ENCODE assay signal across 28 cellular contexts in the genomic region with DNA sequence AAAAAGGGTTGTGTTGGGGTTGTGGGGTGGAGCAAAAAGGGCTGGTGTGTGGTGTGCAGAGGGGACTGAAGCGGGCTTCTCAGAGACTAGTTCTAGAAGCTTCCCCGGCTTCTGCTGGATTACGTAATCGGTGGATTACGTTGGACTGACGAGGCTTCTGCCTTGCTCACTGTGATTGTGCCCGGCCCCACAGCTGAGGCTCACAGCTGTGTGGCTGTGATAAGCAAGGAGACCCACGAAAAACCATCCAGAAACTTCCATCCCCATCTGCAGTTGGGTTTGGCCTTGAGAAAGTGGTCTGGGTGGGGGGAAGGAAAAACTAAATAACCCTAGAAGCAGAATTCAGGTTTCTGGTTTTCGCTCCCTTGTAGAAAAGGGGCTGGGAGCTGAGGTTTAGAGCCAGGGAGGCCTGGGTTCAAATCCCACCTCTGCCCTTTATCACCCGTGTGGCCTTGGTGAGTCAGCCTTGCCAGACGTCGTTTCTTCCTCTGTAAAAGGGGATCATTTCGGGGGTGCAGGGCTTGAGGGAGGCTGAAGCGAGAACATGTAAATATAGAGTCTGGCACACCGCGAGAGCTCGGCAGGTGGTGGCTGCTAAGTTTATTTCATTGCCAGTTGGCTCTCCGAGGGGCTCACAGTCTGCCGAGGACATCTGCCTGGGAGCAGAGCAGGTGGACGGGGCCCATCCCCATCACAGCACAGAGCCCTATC.
DNase-seq lines count a peak whose midpoint lies in the region; ATAC-seq and TF ChIP-seq lines count a peak whose summit lies in the region.
"Had no signal": no experiment of that assay in that cellular context is flagged by ENCODE, and none has a peak within 500 bp of the region (broad histone marks: within the 10 kb centered on the region; RNA-seq: fewer than 3 reads in every experiment).

No MANE protein-coding gene starts in this region.

- H2AFZ ChIP-seq in MM.1S (ENCODE audit: low read length), result no peak overlapping the region
- H2AFZ ChIP-seq: PC-9 had no signal

- H4K20me1 ChIP-seq in MM.1S (ENCODE audit: insufficient read depth, low read length), result no peaks in the 10 kb centered on the region

- no peaks in the 10 kb centered on the region for H3F3A ChIP-seq in MM.1S (ENCODE audit: insufficient read depth, low read length)

- no peaks in the 10 kb centered on the region for H3K9me3 ChIP-seq in MM.1S (replicated peaks; ENCODE audit: insufficient read depth, low read length)
- H3K9me3 ChIP-seq: SJCRH30, tibial artery had no signal

- no peak overlapping the region for H3K4me2 ChIP-seq in MM.1S (ENCODE audit: low read depth, low read length)
- H3K4me2 ChIP-seq: PC-9 had no signal

- no peak overlapping the region for H3K9ac ChIP-seq in MM.1S (ENCODE audit: low read length)

- no peaks in the 10 kb centered on the region for H3K36me3 ChIP-seq in MM.1S (replicated peaks; ENCODE audit: insufficient read depth, low read length)
- H3K36me3 ChIP-seq: SJCRH30, tibial artery had no signal

- H3K4me1 ChIP-seq in MM.1S (ENCODE audit: low read length), result no peaks in the 10 kb centered on the region
- H3K4me1 ChIP-seq: SJCRH30, tibial artery had no signal

- TF ChIP-seq CTCF in MM.1S (IDR thresholded peaks at IDR 0.05; ENCODE audit: low read length), result no peak

- DNase-seq in NCI-H446 (lab: John Stamatoyannopoulos, UW) (peak; percentile 31 to 62), NCI-H446 treated with DMSO at 0.1 percent for 48 hours (lab: John Stamatoyannopoulos, UW) (no peak), NCI-H69 (lab: John Stamatoyannopoulos, UW) (peak; percentile 11), erythroblast (lab: John Stamatoyannopoulos, UW) (peak; percentile 19 to 65), retina (peak; percentile 44), MM.1S (no peak), NCI-H345 (lab: John Stamatoyannopoulos, UW) (no peak)
- DNase-seq: activated CD4-positive, alpha-beta T cell treated with anti-CD3 and anti-CD28 coated beads, Interleukin-2, amount 10 ng/mL, durations not matched to agents 7 days and 5 days; AML-193; CD8-positive, alpha-beta T cell; cerebellar nuclear complex; DMS79; kidney glomerular epithelial cell; NCI-H1105; NCI-H2081; NCI-H748 treated with DMSO at 0.1 percent for 48 hours; occipital lobe; PC-9; SJCRH30; stimulated activated CD4-positive, alpha-beta T cell treated with anti-CD3 and anti-CD28 coated beads, Interleukin-4, amount 100 ng/mL, for 24 hours; stimulated activated naive CD8-positive, alpha-beta T cell treated with anti-CD3 and anti-CD28 coated beads, Interleukin-15, Interleukin-2, amounts not matched to agents 100 U/mL and 50 U/mL, for 24 hours; tibial artery had no signal

- no peaks in the 10 kb centered on the region for H3K79me2 ChIP-seq in MM.1S (ENCODE audit: low read length)

- H3K27me3 ChIP-seq in MM.1S (replicated peaks; ENCODE audit: insufficient read depth, low read length), result peaks cover 98% of the 10 kb centered on the region

- ATAC-seq in HG02938 (IDR thresholded peaks at IDR 0.05; ENCODE audit: unreplicated experiment), result no peak
- ATAC-seq: activated naive CD4-positive, alpha-beta T cell treated with anti-CD3 and anti-CD28 coated beads, Interleukin-2, amount 50 U/mL, for 72 hours; activated T-helper 17 cell treated with anti-CD3 and anti-CD28 coated beads, Interleukin-2, amount 50 U/mL, for 72 hours; CD8-positive, alpha-beta T cell; esophagus mucosa; GM12878; stimulated activated naive CD8-positive, alpha-beta T cell treated with anti-CD3 and anti-CD28 coated beads, Interleukin-15, Interleukin-2, amounts not matched to agents 100 U/mL and 50 U/mL, for 24 hours had no signal

- H3K27ac ChIP-seq in MM.1S (ENCODE audit: low read length), result no peak overlapping the region
- H3K27ac ChIP-seq: PC-9, SJCRH30, tibial artery had no signal

- H3K4me3 ChIP-seq in MM.1S (ENCODE audit: low read length), result no peak overlapping the region
- H3K4me3 ChIP-seq: GM12878, lung, PC-9, SJCRH30, tibial artery had no signal

- no peak for TF ChIP-seq POLR2A in erythroblast (IDR thresholded peaks at IDR 0.05; ENCODE audit: low read length)

- H3K9me2 ChIP-seq in MM.1S (replicated peaks; ENCODE audit: insufficient read depth, low read length), result no peaks in the 10 kb centered on the region

Comparison
In these comparisons a context has a peak if more than half of its experiments do, and no peak if none do; other contexts are left out.
1. DNase-seq: peak in NCI-H446 (2 of 2), NCI-H69 (single experiment), erythroblast (2 of 2) and retina (single experiment); none in NCI-H446 treated with DMSO at 0.1 percent for 48 hours (single experiment), MM.1S (single experiment) and NCI-H345 (single experiment).